In genomic region chr15:77672110-77672509, GRCh38 we compare ENCODE assay signal across 1 cellular context.
TF ChIP-seq lines count a peak whose summit lies in the region.

No MANE protein-coding gene starts in this region.

TF ChIP-seq in HEK293, 187 proteins besides CTCF, POLR2A, EP300 and RAD21 (continued from another document):
- TF ChIP-seq EGR2 (tag by site-specific recombination; IDR thresholded peaks at IDR 0.05; ENCODE audit: low read depth), result 0 out of 2 replicates have a peak, but pooled peaks have one; percentile 1
